Comparison of ENCODE assay signal across 19 cellular contexts in the genomic region with DNA sequence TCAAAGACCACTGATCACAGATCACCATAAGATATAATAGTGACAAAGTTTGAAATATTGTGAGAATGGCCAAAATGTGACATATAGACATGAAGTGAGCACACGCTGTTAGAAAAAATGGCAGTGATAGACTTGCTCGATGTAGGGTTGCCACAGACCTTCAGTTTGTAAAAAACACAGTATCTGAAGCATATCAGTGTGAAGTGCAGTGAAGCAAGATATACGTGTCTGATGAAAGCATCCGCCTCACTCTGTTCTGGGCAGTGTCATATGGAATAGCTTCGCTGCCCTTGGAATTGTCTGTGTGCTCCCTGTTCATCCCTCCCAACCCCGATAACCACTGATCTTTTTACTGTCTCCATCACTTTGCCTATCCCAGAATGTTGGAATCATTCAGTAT. TPM values are rescaled to one million over a fixed set of nuclear protein-coding genes. Genes with fewer than 3 reads are reported as not detected.
A peak's percentile ranks its signal among the peaks of the same experiment; 100 is the strongest.
DNase-seq lines count a peak whose midpoint lies in the region; ATAC-seq, FAIRE-seq and TF ChIP-seq lines count a peak whose summit lies in the region.
"Had no signal": no experiment of that assay in that cellular context is flagged by ENCODE, and none has a peak within 500 bp of the region (broad histone marks: within the 10 kb centered on the region; RNA-seq: fewer than 3 reads in every experiment).

No MANE protein-coding gene starts in this region.

- H3K4me1 Mint-ChIP-seq in activated B cell treated with CpG ODN at 0.5 μM for 24 hours, result peaks cover 83% of the 10 kb centered on the region

- TF ChIP-seq EP300 in HepG2 (IDR thresholded peaks at IDR 0.05; ENCODE audit: low read depth in 2 of 2, low read length in 2 of 2) (no peak), HepG2 (CRISPR knock-in tag; IDR thresholded peaks at IDR 0.05; ENCODE audit: borderline replicate concordance) (no peak)

- H3K27me3 Mint-ChIP-seq in activated B cell treated with CpG ODN at 0.5 μM for 24 hours, result no peaks in the 10 kb centered on the region
- H3K27me3 Mint-ChIP-seq: CD4-positive, alpha-beta memory T cell; T-cell had no signal

- H3K4me2 ChIP-seq in BLaER1 (peak overlapping the region; percentile 91), HepG2 (ENCODE audit: low read depth, low read length) (no peak overlapping the region)
- H3K4me2 ChIP-seq: SK-N-SH had no signal

- no peaks in the 10 kb centered on the region for H3K9me3 ChIP-seq in BLaER1
- H3K9me3 ChIP-seq in HepG2 (ENCODE audit: low read length), result no peaks in the 10 kb centered on the region
- H3K9me3 ChIP-seq: SK-N-SH had no signal

- H3K4me1 ChIP-seq in BLaER1 (peaks cover 90% of the 10 kb centered on the region), HepG2 (ENCODE audit: insufficient read depth, low read length) (peaks cover 36% of the 10 kb centered on the region)

- in situ Hi-C loops in HepG2 (cut with HindIII; ENCODE audit: extremely low pct_ligation_motif_present, low pct_unique_long_range_greater_than_20kb), result no loop called here

- H3K4me3 ChIP-seq in BLaER1, result peak overlapping the region; percentile 71
- no peak overlapping the region for H3K4me3 ChIP-seq in HepG2 (replicated peaks in 1 of 3; ENCODE audit: insufficient read depth in 1 of 3, low read depth in 2 of 3, low read length in 3 of 3)

- intact Hi-C loops in activated B cell treated with CpG ODN at 0.5 μM for 24 hours (cut with micrococcal nuclease), result no loop called here
- intact Hi-C loops in HepG2 (cut with micrococcal nuclease; ENCODE audit: unreplicated experiment), result no loop called here

- ATAC-seq in GM18505 (IDR thresholded peaks at IDR 0.05; ENCODE audit: unreplicated experiment) (peak; percentile 51), HG02981 (IDR thresholded peaks at IDR 0.05; ENCODE audit: unreplicated experiment) (peak; percentile 46), activated B cell treated with CpG ODN at 0.5 μM for 24 hours (ENCODE audit: low read depth) (peak; percentile 69), HepG2 (no peak)
- ATAC-seq: T-cell had no signal

- H3K79me2 ChIP-seq in HepG2 (ENCODE audit: insufficient read depth, low read length), result peaks cover 49% of the 10 kb centered on the region

- H3K36me3 Mint-ChIP-seq in activated B cell treated with CpG ODN at 0.5 μM for 24 hours (ENCODE audit: low read depth), result peaks cover 65% of the 10 kb centered on the region

- BruUV-seq in HepG2 (replicated peaks; lab: Mats Ljungman, UMichigan), result no TSS peak

- DNase-seq in activated B cell treated with CpG ODN at 0.5 μM for 24 hours (no peak), NCI-H1105 treated with DMSO at 0.1 percent for 48 hours (lab: John Stamatoyannopoulos, UW) (no peak), HepG2 (ENCODE audit: low spot score) (no peak), urothelium cell line (ENCODE audit: low spot score) (no peak)
- no peak for DNase-seq in stimulated activated CD4-positive, alpha-beta T cell treated with anti-CD3 and anti-CD28 coated beads, Interleukin-4, amount 100 ng/mL, for 24 hours
- DNase-seq: Calu3; CD4-positive, alpha-beta memory T cell; HCEC 1CT; NCI-H1417 treated with DMSO at 0.1 percent for 48 hours; NCI-H2029; NCI-H2171; NCI-H69; SHP77; SK-N-SH; T-cell had no signal

- no peak for TF ChIP-seq RAD21 in HepG2 (CRISPR knock-in tag; IDR thresholded peaks at IDR 0.05)

- peak overlapping the region; percentile 89 for H3K9ac ChIP-seq in BLaER1
- H3K9ac ChIP-seq in HepG2 (ENCODE audit: insufficient read depth, low read depth, low read length), result no peak overlapping the region
- H3K9ac ChIP-seq: SK-N-SH had no signal

- peak overlapping the region; percentile 16 for H3K4me3 Mint-ChIP-seq in activated B cell treated with CpG ODN at 0.5 μM for 24 hours
- H3K4me3 Mint-ChIP-seq: CD4-positive, alpha-beta memory T cell; T-cell had no signal

- peak overlapping the region; percentile 86 for H3K27ac Mint-ChIP-seq in activated B cell treated with CpG ODN at 0.5 μM for 24 hours
- H3K27ac Mint-ChIP-seq: T-cell had no signal

- FAIRE-seq in HepG2 (lab: Jason Lieb, UNC) (no peak), urothelium cell line (lab: Jason Lieb, UNC) (no peak)
- FAIRE-seq: GM12891 had no signal

- H3K36me3 ChIP-seq in BLaER1 (peaks cover 59% of the 10 kb centered on the region), HepG2 (replicated peaks in 1 of 2; ENCODE audit: control insufficient read depth in 1 of 2, insufficient read depth in 2 of 2, low read length in 2 of 2) (peaks cover 0 to 3% of the 10 kb centered on the region in 2 experiments; a peak in 3 of 5 replicates)

- 97% methylated on average over 6 of the region's 6 CpGs for WGBS in HepG2 (ENCODE audit: low lambda C conversion rate)

- H3K27me3 ChIP-seq in BLaER1 (no peaks in the 10 kb centered on the region), HepG2 (ENCODE audit: control insufficient read depth in 1 of 2, insufficient read depth in 2 of 2, low read length in 2 of 2) (no peaks in the 10 kb centered on the region)

- TF ChIP-seq POLR2A in GM18505 (IDR thresholded peaks at IDR 0.05; ENCODE audit: borderline replicate concordance, extremely low read depth, insufficient read depth, insufficient read length), result no peak
- TF ChIP-seq POLR2A in HepG2 (IDR thresholded peaks at IDR 0.05; ENCODE audit: insufficient read depth in 1 of 2, low read depth in 2 of 2, low read length in 2 of 2), result no peak

- TF ChIP-seq CTCF in activated B cell treated with CpG ODN at 0.5 μM for 24 hours (IDR thresholded peaks at IDR 0.05) (no peak), HepG2 (CRISPR knock-in tag; IDR thresholded peaks at IDR 0.05) (no peak)

- CTCF ChIA-PET in activated B cell treated with CpG ODN at 0.5 μM for 24 hours (lab: Charles Lee), result interaction anchor here (1.7 kb wide), 1 partner anchor 456 kb away, joined by 6 read pairs; no protein-coding TSS in a partner anchor
- CTCF ChIA-PET in HepG2 (lab: Yijun Ruan, JAX; ENCODE audit: low intra/inter-chr PET ratio, low total read pairs), result no interaction called here

- POLR2A ChIA-PET in activated B cell treated with CpG ODN at 0.5 μM for 24 hours (lab: Charles Lee), result interaction anchor here (0.7 to 1.0 kb wide), 2 partner anchors 13 to 28 kb away, joined by 3 to 4 read pairs; no protein-coding TSS in a partner anchor
- POLR2A ChIA-PET in HepG2 (lab: Yijun Ruan, JAX), result no interaction called here

- H3K9me3 Mint-ChIP-seq in activated B cell treated with CpG ODN at 0.5 μM for 24 hours, result no peaks in the 10 kb centered on the region
- H3K9me3 Mint-ChIP-seq: CD4-positive, alpha-beta memory T cell; T-cell had no signal

- H4K20me1 ChIP-seq in BLaER1, result no peaks in the 10 kb centered on the region
- no peaks in the 10 kb centered on the region for H4K20me1 ChIP-seq in HepG2 (ENCODE audit: insufficient read depth, low read length)

- H3K27ac ChIP-seq in BLaER1 (peak overlapping the region; percentile 95), HepG2 (ENCODE audit: extremely low read length, insufficient read depth, low read length) (no peak overlapping the region)

- no peak overlapping the region for H2AFZ ChIP-seq in HepG2 (ENCODE audit: low read length)

TF ChIP-seq in HepG2, 621 proteins besides CTCF, POLR2A, EP300 and RAD21 (continues in another document):
- TF ChIP-seq, protein P1, sequence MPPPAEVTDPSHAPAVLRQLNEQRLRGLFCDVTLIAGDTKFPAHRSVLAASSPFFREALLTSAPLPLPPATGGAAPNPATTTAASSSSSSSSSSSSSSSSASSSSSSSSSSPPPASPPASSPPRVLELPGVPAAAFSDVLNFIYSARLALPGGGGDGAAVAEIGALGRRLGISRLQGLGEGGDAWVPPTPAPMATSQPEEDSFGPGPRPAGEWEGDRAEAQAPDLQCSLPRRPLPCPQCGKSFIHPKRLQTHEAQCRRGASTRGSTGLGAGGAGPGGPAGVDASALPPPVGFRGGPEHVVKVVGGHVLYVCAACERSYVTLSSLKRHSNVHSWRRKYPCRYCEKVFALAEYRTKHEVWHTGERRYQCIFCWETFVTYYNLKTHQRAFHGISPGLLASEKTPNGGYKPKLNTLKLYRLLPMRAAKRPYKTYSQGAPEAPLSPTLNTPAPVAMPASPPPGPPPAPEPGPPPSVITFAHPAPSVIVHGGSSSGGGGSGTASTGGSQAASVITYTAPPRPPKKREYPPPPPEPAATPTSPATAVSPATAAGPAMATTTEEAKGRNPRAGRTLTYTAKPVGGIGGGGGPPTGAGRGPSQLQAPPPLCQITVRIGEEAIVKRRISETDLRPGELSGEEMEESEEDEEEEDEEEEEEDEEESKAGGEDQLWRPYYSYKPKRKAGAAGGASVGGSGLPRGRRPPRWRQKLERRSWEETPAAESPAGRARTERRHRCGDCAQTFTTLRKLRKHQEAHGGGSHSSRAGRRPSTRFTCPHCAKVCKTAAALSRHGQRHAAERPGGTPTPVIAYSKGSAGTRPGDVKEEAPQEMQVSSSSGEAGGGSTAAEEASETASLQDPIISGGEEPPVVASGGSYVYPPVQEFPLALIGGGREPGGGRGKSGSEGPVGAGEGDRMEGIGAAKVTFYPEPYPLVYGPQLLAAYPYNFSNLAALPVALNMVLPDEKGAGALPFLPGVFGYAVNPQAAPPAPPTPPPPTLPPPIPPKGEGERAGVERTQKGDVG (CRISPR knock-in tag; IDR thresholded peaks at IDR 0.05; ENCODE audit: borderline replicate concordance), result no peak
- TF ChIP-seq ADNP (CRISPR knock-in tag; IDR thresholded peaks at IDR 0.05) (no peak), EZH2 (conservative IDR thresholded peaks at IDR 0.05; ENCODE audit: low read depth, low read length) (no peak)

RNA-seq across cellular contexts. Expression of a gene that starts 50.7 kb away (rescaled TPM):
- total RNA-seq in activated B cell treated with CpG ODN at 0.5 μM for 24 hours, result 99.8 and 108 TPM in 2 replicates
- total RNA-seq in HepG2 (2016; rRNA removed; fragmentation: Illumina TruSeq; extraction: Trizol), result 18.1 and 39.6 TPM in 2 replicates
- 5.4 TPM in 2 replicates for total RNA-seq in HepG2 (2016; cell fraction: cytosol; rRNA removed; fragmentation: Illumina TruSeq; extraction: Trizol; ENCODE audit: low read depth)
- 15.0 and 40.1 TPM in 2 replicates for total RNA-seq in HepG2 (2016; cell fraction: insoluble cytoplasmic fraction; rRNA removed; fragmentation: Illumina TruSeq; extraction: Trizol)
- total RNA-seq in HepG2 (2016; cell fraction: membrane; rRNA removed; fragmentation: Illumina TruSeq; extraction: Trizol), result 12.5 and 13.0 TPM in 2 replicates
- 37.9 and 44.3 TPM in 2 replicates for total RNA-seq in HepG2 (2016; cell fraction: nucleus; rRNA removed; fragmentation: Illumina TruSeq; extraction: Trizol)
- 39.3 and 44.2 TPM in 2 replicates for polyA plus RNA-seq in HepG2 (2011; rRNA removed)
- polyA plus RNA-seq in HepG2 (2011; cell fraction: cytosol; rRNA removed), result 49.4 and 53.3 TPM in 2 replicates
- polyA plus RNA-seq in HepG2 (2011; cell fraction: nucleus; rRNA removed), result 41.5 and 42.3 TPM in 2 replicates
- polyA plus RNA-seq in HepG2 (2012), result 62.4 and 72.1 TPM in 2 replicates
- polyA plus RNA-seq in HepG2 (2016; cell fraction: cytosol; fragmentation: Illumina TruSeq; extraction: Trizol; ENCODE audit: low read depth), result 5.6 and 5.7 TPM in 2 replicates
- 17.3 and 20.6 TPM in 2 replicates for polyA plus RNA-seq in HepG2 (2016; cell fraction: insoluble cytoplasmic fraction; fragmentation: Illumina TruSeq; extraction: Trizol; ENCODE audit: low read depth)
- polyA plus RNA-seq in HepG2 (2016; cell fraction: membrane; fragmentation: Illumina TruSeq; extraction: Trizol; ENCODE audit: low read depth), result 9.2 TPM in 2 replicates
- 63.7 and 66.5 TPM in 2 replicates for polyA plus RNA-seq in HepG2 (2016; cell fraction: nucleus; fragmentation: Illumina TruSeq; extraction: Trizol; ENCODE audit: insufficient read depth, low read depth)
- polyA minus RNA-seq in HepG2 (2011; rRNA and poly(A)+ RNA removed; ENCODE audit: low replicate concordance), result 56.6 and 150 TPM in 2 replicates
- polyA minus RNA-seq in HepG2 (2011; cell fraction: cytosol; rRNA and poly(A)+ RNA removed), result 31.7 and 33.5 TPM in 2 replicates
- 30.0 and 30.1 TPM in 2 replicates for polyA minus RNA-seq in HepG2 (2011; cell fraction: nucleus; rRNA and poly(A)+ RNA removed)
